8 cellular contexts compared by ENCODE assay signal in genomic region chr20:3797592-3798404, GRCh38. TPM values are rescaled to one million over a fixed set of nuclear protein-coding genes. Genes with fewer than 3 reads are reported as not detected.
A peak's percentile ranks its signal among the peaks of the same experiment; 100 is the strongest.
DNase-seq lines count a peak whose midpoint lies in the region; ATAC-seq and TF ChIP-seq lines count a peak whose summit lies in the region.

No MANE protein-coding gene starts in this region.

- H3K9me3 Mint-ChIP-seq in memory B cell = no peaks in the 10 kb centered on the region

- H3K4me3 ChIP-seq in MM.1S (ENCODE audit: low read length) = peak overlapping the region; percentile 90
- H3K4me3 ChIP-seq in adipocyte (ENCODE audit: low read length) = peak overlapping the region; percentile 94

- no peaks in the 10 kb centered on the region for H3K27me3 Mint-ChIP-seq in memory B cell

- H3K27ac Mint-ChIP-seq in memory B cell = peak overlapping the region; percentile 91

- no peak for ATAC-seq in memory B cell (ENCODE audit: low read depth)
- no peak for ATAC-seq in GM18520 (IDR thresholded peaks at IDR 0.05; ENCODE audit: unreplicated experiment)
- ATAC-seq in HG02610 (IDR thresholded peaks at IDR 0.05; ENCODE audit: unreplicated experiment) = no peak
- ATAC-seq in omental fat pad (ENCODE audit: low FRiP score) = no peak

- peak overlapping the region; percentile 75 for H3K9ac ChIP-seq in MM.1S (ENCODE audit: low read length)
- peak overlapping the region; percentile 86 for H3K9ac ChIP-seq in adipocyte (ENCODE audit: low read length)

- DNase-seq in DMS79 treated with DMSO at 0.1 percent for 48 hours (lab: John Stamatoyannopoulos, UW) = peak; percentile 30
- DNase-seq in MM.1S = peak; percentile 85
- DNase-seq in adipocyte (ENCODE audit: low read depth) = no peak
- DNase-seq in memory B cell (ENCODE audit: low spot score in 2 of 2) = no peak
- no peak for DNase-seq in foreskin melanocyte
- no peak for DNase-seq in omental fat pad (ENCODE audit: low spot score)

- H3K4me1 ChIP-seq in MM.1S (ENCODE audit: low read length) (peaks cover 32% of the 10 kb centered on the region), adipocyte (ENCODE audit: control insufficient read depth, insufficient read depth, low read length) (peaks cover 21% of the 10 kb centered on the region)

- H3K27me3 ChIP-seq in MM.1S (replicated peaks; ENCODE audit: insufficient read depth, low read length) (no peaks in the 10 kb centered on the region), adipocyte (replicated peaks; ENCODE audit: control insufficient read depth, insufficient read depth, low read length) (no peaks in the 10 kb centered on the region)

- no peaks in the 10 kb centered on the region for H3K9me2 ChIP-seq in MM.1S (replicated peaks; ENCODE audit: insufficient read depth, low read length)

- peak overlapping the region; percentile 94 for H3K27ac ChIP-seq in MM.1S (ENCODE audit: low read length)

- peaks cover 21% of the 10 kb centered on the region for H3F3A ChIP-seq in MM.1S (ENCODE audit: insufficient read depth, low read length)

- H4K20me1 ChIP-seq in MM.1S (ENCODE audit: insufficient read depth, low read length) = no peaks in the 10 kb centered on the region

- TF ChIP-seq CTCF in MM.1S (IDR thresholded peaks at IDR 0.05; ENCODE audit: low read length) = no peak
- TF ChIP-seq CTCF in omental fat pad (IDR thresholded peaks at IDR 0.05) = no peak

- H3K36me3 ChIP-seq in MM.1S (replicated peaks; ENCODE audit: insufficient read depth, low read length) = peaks cover 3% of the 10 kb centered on the region
- peaks cover 31% of the 10 kb centered on the region for H3K36me3 ChIP-seq in adipocyte (ENCODE audit: control insufficient read depth, insufficient read depth, low read length, severe bottlenecking)

- peaks cover 49% of the 10 kb centered on the region for H3K79me2 ChIP-seq in MM.1S (ENCODE audit: low read length)

- H2AFZ ChIP-seq in MM.1S (ENCODE audit: low read length) = peak overlapping the region; percentile 76

- H3K9me3 ChIP-seq in MM.1S (replicated peaks; ENCODE audit: insufficient read depth, low read length) (no peaks in the 10 kb centered on the region), adipocyte (ENCODE audit: control insufficient read depth, low read length) (no peaks in the 10 kb centered on the region)

- H3K4me2 ChIP-seq in MM.1S (ENCODE audit: low read depth, low read length) = peak overlapping the region; percentile 88

- peak overlapping the region; percentile 91 for H3K4me3 Mint-ChIP-seq in memory B cell

- H3K36me3 Mint-ChIP-seq in memory B cell = peaks cover 7% of the 10 kb centered on the region

- H3K4me1 Mint-ChIP-seq in memory B cell = peaks cover 44% of the 10 kb centered on the region

RNA-seq across cellular contexts. Expression of gene CDC25B, which starts 1.7 kb away (rescaled TPM):
- 10 to 100 TPM; 11.7 to 44.3 (median 25.6) TPM for total RNA-seq in omental fat pad

RNA-seq across cellular contexts. Expression of gene CENPB, which starts 11.3 kb away (rescaled TPM):
- 10 to 100 TPM; 52.2 to 98.4 (median 76.8) TPM for total RNA-seq in omental fat pad

RNA-seq across cellular contexts. Expression of gene SPEF1, which starts 16.6 kb away (rescaled TPM):
- under 1 TPM in 1 of 4 donors, not detected in 3; 0.56 TPM for total RNA-seq in omental fat pad

RNA-seq across cellular contexts. Expression of gene AP5S1, which starts 22.5 kb away (rescaled TPM):
- total RNA-seq in omental fat pad = 10 to 100 TPM; 10.9 to 19.2 (median 11.4) TPM

RNA-seq across cellular contexts. Expression of gene ADISSP, which starts 30.2 kb away (rescaled TPM):
- total RNA-seq in omental fat pad = 10 to 100 TPM; 19.7 to 32.3 (median 30.3) TPM

Comparison
In these comparisons a context has a peak if more than half of its experiments do, and no peak if none do; other contexts are left out.
1. DNase-seq: peak in DMS79 treated with DMSO at 0.1 percent for 48 hours (single experiment) and MM.1S (single experiment); none in adipocyte (single experiment), memory B cell (0 of 2), foreskin melanocyte (single experiment) and omental fat pad (single experiment).